ENCODE assay signal across 8 cellular contexts in genomic region chr4:151013944-151014343, GRCh38. TPM values are rescaled to one million over a fixed set of nuclear protein-coding genes. Genes with fewer than 3 reads are reported as not detected.
DNase-seq lines count a peak whose midpoint lies in the region; ATAC-seq and TF ChIP-seq lines count a peak whose summit lies in the region.

No MANE protein-coding gene starts in this region.

- TF ChIP-seq CTCF in AG04450 (IDR thresholded peaks at IDR 0.05; ENCODE audit: low read depth, low read length) (no peak), IMR-90 (conservative IDR thresholded peaks at IDR 0.05; ENCODE audit: low read depth, low read length) (no peak), choroid plexus epithelial cell (conservative IDR thresholded peaks at IDR 0.05; ENCODE audit: low read depth, low read length) (no peak)

- H2BK5ac ChIP-seq in IMR-90 (ENCODE audit: low read depth, low read length, poor library complexity, severe bottlenecking) = no peak overlapping the region

- dilution Hi-C loops in IMR-90 (cut with HindIII; ENCODE audit: low sequenced_read_pairs, unreplicated experiment) = no loop called here

- no peak overlapping the region for H2AFZ ChIP-seq in IMR-90 (replicated peaks; ENCODE audit: low read length, poor library complexity)

- H2AK9ac ChIP-seq in IMR-90 (replicated peaks; ENCODE audit: low read depth, low read length, poor library complexity) = no peak overlapping the region

- no peak for TF ChIP-seq POLR2A in IMR-90 (IDR thresholded peaks at IDR 0.05; ENCODE audit: low read depth, low read length)

- no TSS peak for BruUV-seq in IMR-90 (replicated peaks; lab: Mats Ljungman, UMichigan)

- ATAC-seq in IMR-90 (ENCODE audit: low read depth) = no peak
- ATAC-seq in naive thymus-derived CD4-positive, alpha-beta T cell = no peak

- H3K4me1 ChIP-seq in IMR-90 (ENCODE audit: control insufficient read depth, insufficient read depth, low read length) = no peaks in the 10 kb centered on the region
- peaks cover 18 to 32% of the 10 kb centered on the region in 2 donors for H3K4me1 ChIP-seq in naive thymus-derived CD4-positive, alpha-beta T cell (ENCODE audit: control insufficient read depth in 2 of 2, insufficient read depth in 2 of 2, low read length in 2 of 2)

- no peak overlapping the region; the same call in 2 of the 3 replicates for H2BK15ac ChIP-seq in IMR-90 (ENCODE audit: low read depth, low read length)

- no peak overlapping the region for H2BK20ac ChIP-seq in IMR-90 (ENCODE audit: low read depth, low read length)

- H3K4me3 ChIP-seq in AG04450 (ENCODE audit: low read depth, low read length) (peak overlapping the region; percentile 96), IMR-90 (ENCODE audit: insufficient read depth, low read depth, low read length) (peak overlapping the region; percentile 99), choroid plexus epithelial cell (ENCODE audit: low read depth, low read length) (peak overlapping the region; percentile 99)
- peak overlapping the region; percentile 99 for H3K4me3 ChIP-seq in naive thymus-derived CD4-positive, alpha-beta T cell (ENCODE audit: low read length)

- H3K36me3 Mint-ChIP-seq in naive thymus-derived CD4-positive, alpha-beta T cell = peaks cover 0 to 9% (median 3%) of the 10 kb centered on the region in 5 donors

- in situ Hi-C loops in IMR-90 (cut with MboI; ENCODE audit: low sequenced_read_pairs) = no loop called here

- no peaks in the 10 kb centered on the region for H4K20me1 ChIP-seq in IMR-90 (ENCODE audit: insufficient read depth, low read length)

- WGBS in IMR-90 (ENCODE audit: extremely low coverage in 2 of 2, insufficient read length in 1 of 2), 2 experiments = no CpG with 5 or more reads among the region's 4 CpGs

- H4K5ac ChIP-seq in IMR-90 (ENCODE audit: low read depth, low read length) = no peak overlapping the region

- H3K27me3 Mint-ChIP-seq in naive thymus-derived CD4-positive, alpha-beta T cell = no peaks in the 10 kb centered on the region

- no peak for DNase-seq in AG04450 (ENCODE audit: low read depth, low spot score)
- DNase-seq in IMR-90 = no peak
- no peak for DNase-seq in choroid plexus epithelial cell (ENCODE audit: low read depth)
- no peak for DNase-seq in naive thymus-derived CD4-positive, alpha-beta T cell
- no peak for DNase-seq in DMS153 treated with DMSO at 0.1 percent for 48 hours (lab: John Stamatoyannopoulos, UW; ENCODE audit: unreplicated experiment)
- DNase-seq in cerebellar nuclear complex (lab: John Stamatoyannopoulos, UW) = no peak
- no peak for DNase-seq in activated gamma-delta T cell treated with Interleukin-2 at 50 U/mL for 16 hours
- no peak for DNase-seq in CD1c-positive myeloid dendritic cell (ENCODE audit: extremely low spot score)

- intact Hi-C loops in IMR-90 (cut with micrococcal nuclease) = no loop called here
- intact Hi-C loops in naive thymus-derived CD4-positive, alpha-beta T cell (cut with micrococcal nuclease) = loop anchor here (2.0 to 10.0 kb wide), 5 partner anchors 107 to 1661 kb away; partner anchors contain the start of genes FHIP1A (in 1 of the 2), GATB (in 1 of the 2) and TMEM154 (in 1 of the 2)

- TF ChIP-seq RAD21 in IMR-90 (IDR thresholded peaks at IDR 0.05; ENCODE audit: low read length) = no peak

- peak overlapping the region; percentile 95 to 100 (median 99) for H3K4me3 Mint-ChIP-seq in naive thymus-derived CD4-positive, alpha-beta T cell

- peaks cover 0 to 12% of the 10 kb centered on the region in 2 experiments; a peak in 2 of 4 replicates for H3K79me1 ChIP-seq in IMR-90 (ENCODE audit: low read depth in 1 of 2, low read length in 2 of 2)

- H2BK120ac ChIP-seq in IMR-90 (ENCODE audit: low read depth, low read length) = no peak overlapping the region

- no peak overlapping the region for H2AK5ac ChIP-seq in IMR-90 (ENCODE audit: low read depth, low read length)

- H3K56ac ChIP-seq in IMR-90 (ENCODE audit: extremely low read depth, insufficient read depth, low read length) = no peak overlapping the region

- H3K27ac Mint-ChIP-seq in naive thymus-derived CD4-positive, alpha-beta T cell = peak overlapping the region in 8 of 9 donors; percentile 90 to 100 (median 97)

- no peaks in the 10 kb centered on the region for H3K9me1 ChIP-seq in IMR-90 (ENCODE audit: insufficient read depth, low read length)

- H3K4me2 ChIP-seq in IMR-90 (ENCODE audit: low read depth, low read length) = peak overlapping the region; percentile 99

- H3K14ac ChIP-seq in IMR-90 (replicated peaks; ENCODE audit: low read depth, low read length) = no peak overlapping the region

- H4K91ac ChIP-seq in IMR-90 (ENCODE audit: insufficient read depth, low read depth, low read length) = no peak overlapping the region

- POLR2A ChIA-PET in AG04450 (lab: Yijun Ruan, JAX) (no interaction called here), IMR-90 (lab: Charles Lee; ENCODE audit: unreplicated experiment) (no interaction called here)
- POLR2A ChIA-PET in naive thymus-derived CD4-positive, alpha-beta T cell (lab: Charles Lee) = interaction anchor here (0.6 to 4.9 kb wide), 3 partner anchors 65 to 153 kb away, joined by 3 to 36 read pairs (median 5); partner anchors contain the start of gene RPS3A

- H3K9me3 ChIP-seq in AG04450 (ENCODE audit: control insufficient read depth, insufficient read depth, low read length) = no peaks in the 10 kb centered on the region; the same call in 1 of the 2 replicates
- no peaks in the 10 kb centered on the region for H3K9me3 ChIP-seq in IMR-90 (ENCODE audit: control insufficient read depth, insufficient read depth, low read length)
- no peaks in the 10 kb centered on the region for H3K9me3 ChIP-seq in naive thymus-derived CD4-positive, alpha-beta T cell (ENCODE audit: control insufficient read depth in 2 of 3, low read length in 3 of 3)

- H3K36me3 ChIP-seq in IMR-90 (ENCODE audit: control insufficient read depth, insufficient read depth, low read length) = no peaks in the 10 kb centered on the region
- H3K36me3 ChIP-seq in naive thymus-derived CD4-positive, alpha-beta T cell (ENCODE audit: control insufficient read depth in 2 of 3, insufficient read depth in 3 of 3, low read length in 3 of 3) = peaks cover 0 to 11% (median 0%) of the 10 kb centered on the region in 3 experiments

- H3K27me3 ChIP-seq in AG04450 (ENCODE audit: control insufficient read depth, insufficient read depth, low read length) (no peaks in the 10 kb centered on the region), IMR-90 (ENCODE audit: control insufficient read depth, insufficient read depth, low read length) (no peaks in the 10 kb centered on the region)
- no peaks in the 10 kb centered on the region for H3K27me3 ChIP-seq in naive thymus-derived CD4-positive, alpha-beta T cell (ENCODE audit: control insufficient read depth in 2 of 2, insufficient read depth in 2 of 2, low read length in 2 of 2)

- no peaks in the 10 kb centered on the region for H3K9me3 Mint-ChIP-seq in naive thymus-derived CD4-positive, alpha-beta T cell

- H3K18ac ChIP-seq in IMR-90 (ENCODE audit: low read depth, low read length) = no peak overlapping the region

- H3K27ac ChIP-seq in AG04450 (ENCODE audit: low read depth, low read length) (no peak overlapping the region), IMR-90 (ENCODE audit: insufficient read depth, low read length) (no peak overlapping the region)
- peak overlapping the region; percentile 97 for H3K27ac ChIP-seq in naive thymus-derived CD4-positive, alpha-beta T cell (ENCODE audit: low read depth, low read length)

- no peak overlapping the region for H3K4ac ChIP-seq in IMR-90 (ENCODE audit: low read depth, low read length)

- peaks cover 22 to 37% (median 32%) of the 10 kb centered on the region in 7 donors for H3K4me1 Mint-ChIP-seq in naive thymus-derived CD4-positive, alpha-beta T cell

- H4K8ac ChIP-seq in IMR-90 (ENCODE audit: low read depth in 2 of 2, low read length in 2 of 2) = no peak overlapping the region; a peak in 1 of 4 replicates

- no peak overlapping the region for H3K23ac ChIP-seq in IMR-90 (ENCODE audit: low read depth, low read length)

- CTCF ChIA-PET in AG04450 (lab: Charles Lee) (interaction anchor here (0.6 kb wide), 1 partner anchor 628 kb away, joined by 3 read pairs; no protein-coding TSS in a partner anchor), IMR-90 (lab: Yijun Ruan, JAX) (no interaction called here)
- CTCF ChIA-PET in naive thymus-derived CD4-positive, alpha-beta T cell (lab: Charles Lee) = no interaction called here

- H3K9ac ChIP-seq in IMR-90 (ENCODE audit: low read depth, low read length) = no peak overlapping the region; the same call in 1 of the 2 replicates

TF ChIP-seq in IMR-90, 13 proteins besides CTCF, POLR2A, EP300 and RAD21:
- TF ChIP-seq MXI1 (IDR thresholded peaks at IDR 0.05; ENCODE audit: borderline replicate concordance, low read depth, low read length) = no peak
- no peak for TF ChIP-seq CEBPB (IDR thresholded peaks at IDR 0.05; ENCODE audit: low read depth, low read length)
- no peak for TF ChIP-seq BHLHE40 (IDR thresholded peaks at IDR 0.05; ENCODE audit: low read depth, low read length)
- no peak for TF ChIP-seq RFX5 (IDR thresholded peaks at IDR 0.05; ENCODE audit: low read depth, low read length)
- TF ChIP-seq CHD1 (IDR thresholded peaks at IDR 0.05; ENCODE audit: low read depth, low read length) = no peak
- TF ChIP-seq MAZ (IDR thresholded peaks at IDR 0.05; ENCODE audit: borderline replicate concordance, low read depth, low read length) = no peak
- no peak for TF ChIP-seq SMC3 (IDR thresholded peaks at IDR 0.05; ENCODE audit: low read depth, low read length)
- no peak for TF ChIP-seq MAFK (IDR thresholded peaks at IDR 0.05; ENCODE audit: low read depth, low read length)

RNA-seq across cellular contexts. Expression of gene LRBA, which starts 1.1 kb away (rescaled TPM):
- polyA plus RNA-seq in AG04450 (2011; rRNA removed) (19.9 and 23.4 TPM in 2 replicates), IMR-90 (2012; rRNA removed) (8.5 and 10.2 TPM in 2 replicates)
- 64.6 and 83.2 TPM in 2 replicates for polyA minus RNA-seq in AG04450 (2011; rRNA and poly(A)+ RNA removed)
- total RNA-seq in IMR-90 (2012; rRNA removed) = 48.6 and 51.6 TPM in 2 replicates
- polyA plus RNA-seq in IMR-90 (2012; cell fraction: cytosol; rRNA removed) = 5.5 and 5.7 TPM in 2 replicates
- polyA plus RNA-seq in IMR-90 (2012; cell fraction: nucleus; rRNA removed; ENCODE audit: low replicate concordance) = 4.7 and 10.7 TPM in 2 replicates
- total RNA-seq in naive thymus-derived CD4-positive, alpha-beta T cell = 10 to 100 TPM; 51.2 to 71.4 (median 62.9) TPM
- polyA plus RNA-seq in naive thymus-derived CD4-positive, alpha-beta T cell = 10 to 100 TPM; 20.8 to 23.9 TPM
